1 cellular context compared by ENCODE assay signal in genomic region chr15:95603802-95604201, GRCh38.
TF ChIP-seq lines count a peak whose summit lies in the region.

No MANE protein-coding gene starts in this region.

TF ChIP-seq in WTC11, 78 proteins besides CTCF, POLR2A, EP300 and RAD21 (continued from another document):
- TF ChIP-seq ATF3 (CRISPR knock-in tag; conservative IDR thresholded peaks at IDR 0.05), result no peak
